ENCODE assay signal across 12 cellular contexts in the genomic region with DNA sequence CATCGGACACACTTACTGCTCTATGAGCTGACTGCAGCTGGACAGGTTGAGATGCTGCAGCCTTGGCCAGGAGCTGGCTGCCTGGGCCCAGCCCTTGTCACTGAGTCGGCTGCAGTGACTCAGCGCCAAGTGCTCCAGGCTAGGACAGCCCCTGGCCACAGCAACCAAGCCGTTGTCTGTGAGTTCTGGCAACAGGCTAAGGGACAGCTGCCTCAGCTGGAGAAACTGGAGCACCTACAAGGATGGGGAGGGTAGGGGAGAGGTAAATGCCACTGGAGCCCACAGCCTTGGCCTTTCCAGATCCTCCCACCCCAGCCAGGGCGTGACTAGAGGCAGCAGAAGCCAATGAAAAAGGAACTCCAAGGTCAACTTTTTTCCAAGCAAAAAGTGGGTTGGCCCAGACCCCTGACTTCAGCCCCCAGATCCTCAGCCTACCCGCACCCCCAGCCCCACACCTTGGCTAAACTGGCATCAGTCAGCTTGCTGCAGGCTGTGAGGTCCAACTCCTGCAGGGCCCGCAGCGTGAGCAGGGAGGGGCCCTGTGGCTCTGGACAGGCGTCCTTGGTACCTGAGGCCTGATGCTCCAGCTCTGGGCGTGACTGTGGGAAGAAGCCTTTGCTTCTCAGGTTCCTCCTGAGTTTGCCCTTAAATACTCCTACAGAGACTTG. TPM values are rescaled to one million over a fixed set of nuclear protein-coding genes. Genes with fewer than 3 reads are reported as not detected.
DNase-seq lines count a peak whose midpoint lies in the region; ATAC-seq lines count a peak whose summit lies in the region.
"Had no signal": no experiment of that assay in that cellular context is flagged by ENCODE, and none has a peak within 500 bp of the region (broad histone marks: within the 10 kb centered on the region; RNA-seq: fewer than 3 reads in every experiment).

No MANE protein-coding gene starts in this region.

- no peaks in the 10 kb centered on the region for H3K9me3 Mint-ChIP-seq in stimulated activated naive CD8-positive, alpha-beta T cell treated with anti-CD3 and anti-CD28 coated beads, Interleukin-15, amount 100 ng/mL, for 72 hours
- H3K9me3 Mint-ChIP-seq: CD8-positive, alpha-beta T cell had no signal

- H3K27ac ChIP-seq in HUES6 (ENCODE audit: low read depth, low read length): no peak overlapping the region

- peaks cover 11% of the 10 kb centered on the region for H3K36me3 ChIP-seq in HUES6 (ENCODE audit: control insufficient read depth, insufficient read depth, low read length)
- H3K36me3 ChIP-seq in adipocyte (ENCODE audit: control insufficient read depth, insufficient read depth, low read length, severe bottlenecking): no peaks in the 10 kb centered on the region

- H3K4me3 Mint-ChIP-seq in stimulated activated naive CD8-positive, alpha-beta T cell treated with anti-CD3 and anti-CD28 coated beads, Interleukin-15, amount 100 ng/mL, for 72 hours: no peak overlapping the region
- H3K4me3 Mint-ChIP-seq: CD8-positive, alpha-beta T cell had no signal

- H3K4me3 ChIP-seq in HUES6 (ENCODE audit: low read depth, low read length) (no peak overlapping the region), adipocyte (ENCODE audit: low read length) (no peak overlapping the region)

- no peaks in the 10 kb centered on the region for H3K27me3 Mint-ChIP-seq in stimulated activated naive CD8-positive, alpha-beta T cell treated with anti-CD3 and anti-CD28 coated beads, Interleukin-15, amount 100 ng/mL, for 72 hours

- no peak overlapping the region for H3K27ac Mint-ChIP-seq in stimulated activated naive CD8-positive, alpha-beta T cell treated with anti-CD3 and anti-CD28 coated beads, Interleukin-15, amount 100 ng/mL, for 72 hours
- H3K27ac Mint-ChIP-seq: CD8-positive, alpha-beta T cell had no signal

- peaks cover 9% of the 10 kb centered on the region for H3K4me1 Mint-ChIP-seq in stimulated activated naive CD8-positive, alpha-beta T cell treated with anti-CD3 and anti-CD28 coated beads, Interleukin-15, amount 100 ng/mL, for 72 hours

- H3K4me1 ChIP-seq in HUES6 (ENCODE audit: control insufficient read depth, insufficient read depth, low read length) (peaks cover 13% of the 10 kb centered on the region), adipocyte (ENCODE audit: control insufficient read depth, insufficient read depth, low read length) (peaks cover 16% of the 10 kb centered on the region)

- intact Hi-C loops in left colon (cut with DNase I, micrococcal nuclease) (no loop called here), posterior vena cava (cut with DNase I) (no loop called here)

- DNase-seq in DMS53 (lab: John Stamatoyannopoulos, UW) (peak; percentile 43), adipocyte (ENCODE audit: low read depth) (peak; percentile 43), left colon (no peak), NCI-H1048 (lab: John Stamatoyannopoulos, UW) (no peak), posterior vena cava (ENCODE audit: low spot score) (no peak)
- no peak for DNase-seq in stimulated activated naive CD8-positive, alpha-beta T cell treated with anti-CD3 and anti-CD28 coated beads, Interleukin-15, amount 100 ng/mL, for 72 hours
- DNase-seq: CD8-positive, alpha-beta T cell; Karpas-422; stimulated activated CD4-positive, alpha-beta T cell treated with anti-CD3 and anti-CD28 coated beads, Interleukin-4, amount 100 ng/mL, for 1 hour; stimulated activated naive CD8-positive, alpha-beta T cell treated with anti-CD3 and anti-CD28 coated beads, Interleukin-15, Interleukin-2, amounts not matched to agents 100 U/mL and 50 U/mL, for 24 hours had no signal

- H3K9ac ChIP-seq in HUES6 (ENCODE audit: low read length) (peak overlapping the region; percentile 37), adipocyte (ENCODE audit: low read length) (no peak overlapping the region)

- H3K9me3 ChIP-seq in HUES6 (ENCODE audit: control insufficient read depth, insufficient read depth, low read depth, low read length) (no peaks in the 10 kb centered on the region), adipocyte (ENCODE audit: control insufficient read depth, low read length) (no peaks in the 10 kb centered on the region)

- H3K27me3 ChIP-seq in HUES6 (ENCODE audit: control insufficient read depth, insufficient read depth, low read length) (no peaks in the 10 kb centered on the region; the same call in 1 of the 2 replicates), adipocyte (replicated peaks; ENCODE audit: control insufficient read depth, insufficient read depth, low read length) (no peaks in the 10 kb centered on the region)

- ATAC-seq in left colon: peak; percentile 17
- no peak for ATAC-seq in HG03135 (IDR thresholded peaks at IDR 0.05; ENCODE audit: unreplicated experiment)
- ATAC-seq in stimulated activated naive CD8-positive, alpha-beta T cell treated with anti-CD3 and anti-CD28 coated beads, Interleukin-15, amount 100 ng/mL, for 72 hours: no peak
- ATAC-seq: CD8-positive, alpha-beta T cell; stimulated activated naive CD8-positive, alpha-beta T cell treated with anti-CD3 and anti-CD28 coated beads, Interleukin-15, Interleukin-2, amounts not matched to agents 100 U/mL and 50 U/mL, for 24 hours had no signal

RNA-seq across cellular contexts. Expression of gene ELMO3, which starts 9.1 kb away (rescaled TPM):
- 10 to 100 TPM; 58.1 to 60.5 TPM for total RNA-seq in left colon
- total RNA-seq in posterior vena cava: 1 to 10 TPM in 1 of 2 donors, under 1 TPM in 1; 0.93 to 1.2 TPM

RNA-seq across cellular contexts. Expression of gene E2F4, which starts 16.0 kb away (rescaled TPM):
- 10 to 100 TPM; 59.1 to 81.4 TPM for total RNA-seq in left colon
- 10 to 100 TPM; 42.0 to 43.8 TPM for total RNA-seq in posterior vena cava

RNA-seq across cellular contexts. Expression of gene EXOC3L1, which starts 18.1 kb away (rescaled TPM):
- total RNA-seq in left colon (1 to 10 TPM; 2.3 to 5.9 TPM), posterior vena cava (1 to 10 TPM; 1.6 to 3.1 TPM)
- total RNA-seq: CD8-positive, alpha-beta T cell had no signal

RNA-seq across cellular contexts. Expression of gene TMEM208, which starts 18.9 kb away (rescaled TPM):
- total RNA-seq in left colon (10 to 100 TPM; 40.7 to 42.0 TPM), posterior vena cava (10 to 100 TPM; 25.1 to 33.1 TPM)

RNA-seq across cellular contexts. Expression of gene MATCAP1, which starts 24.2 kb away (rescaled TPM):
- 10 to 100 TPM; 21.9 to 30.8 TPM for total RNA-seq in left colon
- 10 to 100 TPM; 18.3 to 22.1 TPM for total RNA-seq in posterior vena cava

Comparison
In these comparisons a context has a peak if more than half of its experiments do, and no peak if none do; other contexts are left out.
1. DNase-seq: peak in DMS53 (single experiment) and adipocyte (single experiment); none in left colon (0 of 2), NCI-H1048 (single experiment), posterior vena cava (single experiment) and stimulated activated naive CD8-positive, alpha-beta T cell treated with anti-CD3 and anti-CD28 coated beads, Interleukin-15, amount 100 ng/mL, for 72 hours (0 of 2).
2. RNA of gene ELMO3, which starts 9.1 kb away (total RNA-seq): 58.1 to 60.5 TPM in left colon; 0.93 to 1.2 TPM in posterior vena cava; every median in the first group is over 10 times any median in the second.